ENCODE assay signal across 8 cellular contexts in genomic region chr17:7561028-7561575, GRCh38. TPM values are rescaled to one million over a fixed set of nuclear protein-coding genes. Genes with fewer than 3 reads are reported as not detected.
DNase-seq lines count a peak whose midpoint lies in the region; ATAC-seq, FAIRE-seq and TF ChIP-seq lines count a peak whose summit lies in the region.

No MANE protein-coding gene starts in this region.

- H4K20me1 ChIP-seq in neural cell (ENCODE audit: insufficient read depth), result no peaks in the 10 kb centered on the region

- H3K36me3 ChIP-seq in neural cell (ENCODE audit: insufficient read depth, low read length), result no peaks in the 10 kb centered on the region
- H3K36me3 ChIP-seq in stomach, result peaks cover 27 to 32% (median 31%) of the 10 kb centered on the region in 4 donors

- H3K4me1 ChIP-seq in stomach, result peaks cover 53 to 83% (median 78%) of the 10 kb centered on the region in 4 donors

- intact Hi-C loops in stomach (cut with DNase I; ENCODE audit: low total_unique reads), result no loop called here

- FAIRE-seq in D721Med (lab: Jason Lieb, UNC), result no peak

- DNase-seq in D721Med (ENCODE audit: insufficient read length, low spot score) (peak; percentile 88), fibroblast of the conjunctiva (ENCODE audit: low read depth) (peak; percentile 75), stomach (peak; percentile 96)
- DNase-seq in activated effector memory CD4-positive, alpha-beta T cell treated with anti-CD3 and anti-CD28 coated beads, Interleukin-2, amount 50 U/mL, for 16 hours, result peak; percentile 95

- TF ChIP-seq POLR2A in Raji (IDR thresholded peaks at IDR 0.05; ENCODE audit: insufficient read depth, low read depth, low read length), result 0 out of 2 replicates have a peak, but pooled peaks have one; percentile 38
- no peak for TF ChIP-seq POLR2A in stomach (IDR thresholded peaks at IDR 0.05)

- ATAC-seq in GM21619 (IDR thresholded peaks at IDR 0.05; ENCODE audit: unreplicated experiment), result peak; percentile 51

- H3K9me2 ChIP-seq in neural cell (ENCODE audit: insufficient read depth, low read length), result no peaks in the 10 kb centered on the region

- H3K9me3 ChIP-seq in neural cell (ENCODE audit: low read length), result no peaks in the 10 kb centered on the region
- no peaks in the 10 kb centered on the region for H3K9me3 ChIP-seq in stomach

- H2AFZ ChIP-seq in neural cell (ENCODE audit: low read depth, low read length), result peak overlapping the region; percentile 79

- H3K27ac ChIP-seq in neural cell (ENCODE audit: low read length) (peak overlapping the region; percentile 92), stomach (peak overlapping the region; percentile 93 to 99 (median 97))

- H3K79me2 ChIP-seq in neural cell (replicated peaks; ENCODE audit: insufficient read depth, low read length), result peaks cover 18% of the 10 kb centered on the region

- H3K9ac ChIP-seq in neural cell (ENCODE audit: low read length), result peak overlapping the region; percentile 89

- TF ChIP-seq CTCF in D721Med (IDR thresholded peaks at IDR 0.05; ENCODE audit: insufficient read depth, missing control alignments) (peak; percentile 52), LNCAP (IDR thresholded peaks at IDR 0.05) (peak; percentile 70), neural cell (IDR thresholded peaks at IDR 0.05; ENCODE audit: poor library complexity, severe bottlenecking) (peak; percentile 91), stomach (IDR thresholded peaks at IDR 0.05) (peak in 5 of 7 experiments; percentile 66 to 93 (median 79))

- H3K4me3 ChIP-seq in neural cell (ENCODE audit: low read length), result peak overlapping the region; percentile 90
- peak overlapping the region; percentile 67 to 99 (median 96) for H3K4me3 ChIP-seq in stomach

- WGBS in stomach, 5 donors, result 0 to 1% (median 0%) methylated on average over 32 of the region's 32 CpGs

- peak; percentile 89 for TF ChIP-seq RAD21 in neural cell (conservative IDR thresholded peaks at IDR 0.05)

- peak overlapping the region; percentile 81 for H3K4me2 ChIP-seq in neural cell (ENCODE audit: low read length)

- H3K27me3 ChIP-seq in neural cell (ENCODE audit: insufficient read depth, low read depth, low read length) (no peaks in the 10 kb centered on the region), stomach (no peaks in the 10 kb centered on the region)

- no peaks in the 10 kb centered on the region for H3F3A ChIP-seq in neural cell (ENCODE audit: insufficient read depth, low read length, poor library complexity, severe bottlenecking)

- no peak for TF ChIP-seq EP300 in neural cell (conservative IDR thresholded peaks at IDR 0.05; ENCODE audit: poor library complexity, severe bottlenecking)
- no peak for TF ChIP-seq EP300 in stomach (IDR thresholded peaks at IDR 0.05)

TF ChIP-seq in neural cell, 6 proteins besides CTCF, POLR2A, EP300 and RAD21:
- TF ChIP-seq EZH2 (IDR thresholded peaks at IDR 0.05; ENCODE audit: borderline replicate concordance, insufficient read depth, low read length, poor library complexity, severe bottlenecking), result no peak
- peak; percentile 5 for TF ChIP-seq POLR2AphosphoS5 (IDR thresholded peaks at IDR 0.05)
- TF ChIP-seq SMC3 (conservative IDR thresholded peaks at IDR 0.05; ENCODE audit: poor library complexity), result peak; percentile 83
- no peak for TF ChIP-seq TAF1 (IDR thresholded peaks at IDR 0.05; ENCODE audit: low read depth)
- TF ChIP-seq MXI1 (conservative IDR thresholded peaks at IDR 0.05; ENCODE audit: poor library complexity, severe bottlenecking), result no peak
- TF ChIP-seq REST (IDR thresholded peaks at IDR 0.05; ENCODE audit: borderline replicate concordance), result no peak

RNA-seq across cellular contexts. Expression of gene SENP3, which starts 0.6 kb away (rescaled TPM):
- polyA plus RNA-seq in neural cell (148 and 151 TPM in 2 replicates), stomach (10 to 100 TPM; 39.3 to 55.0 (median 53.0) TPM)
- 74.8 and 105 TPM in 2 replicates for polyA minus RNA-seq in neural cell
- total RNA-seq in stomach, result 10 to 100 TPM; 22.0 to 78.6 (median 49.9) TPM

RNA-seq across cellular contexts. Expression of gene TNFSF13, which starts 2.6 kb away (rescaled TPM):
- polyA plus RNA-seq in neural cell (0.15 TPM in 1 of 2 replicates, not detected in the other), stomach (10 to 100 TPM; 24.0 to 35.9 (median 32.0) TPM)
- polyA minus RNA-seq in neural cell, result not detected in 2 replicates
- 10 to 100 TPM; 15.6 to 55.4 (median 22.6) TPM for total RNA-seq in stomach

RNA-seq across cellular contexts. Expression of gene TNFSF12, which starts 12.2 kb away (rescaled TPM):
- polyA plus RNA-seq in neural cell (not detected in 2 replicates), stomach (10 to 100 TPM; 31.7 to 48.0 (median 45.1) TPM)
- polyA minus RNA-seq in neural cell, result not detected in 2 replicates
- total RNA-seq in stomach, result 100 to 1,000 TPM in 1 of 5 donors, 10 to 100 TPM in 3, 1 to 10 TPM in 1; 6.1 to 199 (median 49.6) TPM

RNA-seq across cellular contexts. Expression of gene CD68, which starts 18.3 kb away (rescaled TPM):
- not detected in 2 replicates for polyA plus RNA-seq in neural cell
- not detected in 2 replicates for polyA minus RNA-seq in neural cell
- total RNA-seq in stomach, result 10 to 100 TPM; 11.1 to 19.2 (median 13.9) TPM
- 10 to 100 TPM; 13.8 to 39.6 (median 28.9) TPM for polyA plus RNA-seq in stomach

RNA-seq across cellular contexts. Expression of gene MPDU1, which starts 22.6 kb away (rescaled TPM):
- polyA plus RNA-seq in neural cell (110 and 118 TPM in 2 replicates), stomach (10 to 100 TPM; 27.2 to 67.4 (median 64.0) TPM)
- 39.7 and 43.1 TPM in 2 replicates for polyA minus RNA-seq in neural cell
- total RNA-seq in stomach, result 100 to 1,000 TPM in 3 of 5 donors, 10 to 100 TPM in 2; 64.8 to 188 (median 117) TPM

Comparison
In these comparisons a context has a peak if more than half of its experiments do, and no peak if none do; other contexts are left out.
1. Peak in every context shown above with its lines: DNase-seq, ATAC-seq, H3K4me3 ChIP-seq and H3K27ac ChIP-seq.
2. RNA of gene TNFSF13, which starts 2.6 kb away (polyA plus RNA-seq): 24.0 to 35.9 TPM in stomach; 0.15 TPM in neural cell; every median in the first group is over 10 times any median in the second.
3. RNA of gene TNFSF12, which starts 12.2 kb away (polyA plus RNA-seq): 31.7 to 48.0 TPM in stomach; not detected in neural cell; every median in the first group is over 10 times any median in the second.